23 cellular contexts compared by ENCODE assay signal in genomic region chr1:21752186-21752585, GRCh38. TPM values are rescaled to one million over a fixed set of nuclear protein-coding genes. Genes with fewer than 3 reads are reported as not detected.
DNase-seq lines count a peak whose midpoint lies in the region; ATAC-seq, FAIRE-seq and TF ChIP-seq lines count a peak whose summit lies in the region.
"Had no signal": no experiment of that assay in that cellular context is flagged by ENCODE, and none has a peak within 500 bp of the region (broad histone marks: within the 10 kb centered on the region; RNA-seq: fewer than 3 reads in every experiment).

No MANE protein-coding gene starts in this region.

- H3K9ac ChIP-seq in mammary epithelial cell (ENCODE audit: insufficient read depth, low read length) = no peak overlapping the region

- H3K27me3 Mint-ChIP-seq in HFFc6 (ENCODE audit: insufficient read depth) = no peaks in the 10 kb centered on the region; the same call in 1 of the 2 replicates
- no peaks in the 10 kb centered on the region for H3K27me3 Mint-ChIP-seq in activated CD4-positive, alpha-beta T cell treated with anti-CD3 and anti-CD28 coated beads for 36 hours
- H3K27me3 Mint-ChIP-seq: B cell had no signal

- H3K4me1 Mint-ChIP-seq in HFFc6 (ENCODE audit: low read depth) = no peaks in the 10 kb centered on the region
- no peaks in the 10 kb centered on the region for H3K4me1 Mint-ChIP-seq in activated CD4-positive, alpha-beta T cell treated with anti-CD3 and anti-CD28 coated beads for 36 hours
- H3K4me1 Mint-ChIP-seq: B cell, CD14-positive monocyte had no signal

- ATAC-seq in activated CD4-positive, alpha-beta T cell treated with anti-CD3 and anti-CD28 coated beads for 36 hours = no peak
- ATAC-seq: HCT116, Panc1 had no signal

- H3K9me3 Mint-ChIP-seq in HFFc6 = no peaks in the 10 kb centered on the region
- H3K9me3 Mint-ChIP-seq in activated CD4-positive, alpha-beta T cell treated with anti-CD3 and anti-CD28 coated beads for 36 hours (ENCODE audit: low read depth) = no peaks in the 10 kb centered on the region
- H3K9me3 Mint-ChIP-seq: CD14-positive monocyte had no signal

- H2AFZ ChIP-seq in mammary epithelial cell (ENCODE audit: low read depth, low read length) = no peak overlapping the region

- H3K4me3 Mint-ChIP-seq in HFFc6 = no peak overlapping the region
- no peak overlapping the region for H3K4me3 Mint-ChIP-seq in activated CD4-positive, alpha-beta T cell treated with anti-CD3 and anti-CD28 coated beads for 36 hours
- H3K4me3 Mint-ChIP-seq: B cell, CD14-positive monocyte had no signal

- peaks cover 24% of the 10 kb centered on the region for H3K79me2 ChIP-seq in mammary epithelial cell (ENCODE audit: insufficient read depth, low read length)

- no peak for FAIRE-seq in frontal cortex (lab: Jason Lieb, UNC)
- FAIRE-seq: H1, HTR-8/SVneo had no signal

- peaks cover 21% of the 10 kb centered on the region for H3K36me3 ChIP-seq in mammary epithelial cell (ENCODE audit: insufficient read depth, low read length)
- H3K36me3 ChIP-seq in breast epithelium = peaks cover 8% of the 10 kb centered on the region
- peaks cover 47% of the 10 kb centered on the region for H3K36me3 ChIP-seq in effector memory CD4-positive, alpha-beta T cell (ENCODE audit: control insufficient read depth, insufficient read depth, low read length)

- H3K36me3 Mint-ChIP-seq in HFFc6 (ENCODE audit: low read depth) = peaks cover 8% of the 10 kb centered on the region; the same call in 1 of the 2 replicates
- H3K36me3 Mint-ChIP-seq in activated CD4-positive, alpha-beta T cell treated with anti-CD3 and anti-CD28 coated beads for 36 hours (ENCODE audit: low read depth) = peaks cover 46% of the 10 kb centered on the region

- H3K27ac ChIP-seq in mammary epithelial cell (ENCODE audit: insufficient read depth, low read depth, low read length) = no peak overlapping the region
- no peak overlapping the region for H3K27ac ChIP-seq in breast epithelium
- no peak overlapping the region for H3K27ac ChIP-seq in effector memory CD4-positive, alpha-beta T cell (ENCODE audit: insufficient read depth, low read length, poor library complexity, severe bottlenecking)

- H3K27me3 ChIP-seq in mammary epithelial cell (ENCODE audit: insufficient read depth, low read length) = no peaks in the 10 kb centered on the region
- no peaks in the 10 kb centered on the region for H3K27me3 ChIP-seq in breast epithelium
- no peaks in the 10 kb centered on the region for H3K27me3 ChIP-seq in effector memory CD4-positive, alpha-beta T cell (replicated peaks; ENCODE audit: control insufficient read depth, insufficient read depth, low read length, poor library complexity, severe bottlenecking)

- 80% methylated on average over 2 of the region's 2 CpGs for whole genome bisulfite sequencing in mammary epithelial cell (ENCODE audit: low coverage, missing lambda C conversion rate)

- peak overlapping the region; percentile 57 for H3K27ac Mint-ChIP-seq in HFFc6
- H3K27ac Mint-ChIP-seq in activated CD4-positive, alpha-beta T cell treated with anti-CD3 and anti-CD28 coated beads for 36 hours = no peak overlapping the region
- H3K27ac Mint-ChIP-seq: B cell had no signal

- dilution Hi-C loops in mammary epithelial cell (cut with HindIII; ENCODE audit: low sequenced_read_pairs) = no loop called here

- H3K9me3 ChIP-seq in mammary epithelial cell (replicated peaks; ENCODE audit: insufficient read depth, low read length) = no peaks in the 10 kb centered on the region
- H3K9me3 ChIP-seq in breast epithelium = no peaks in the 10 kb centered on the region
- no peaks in the 10 kb centered on the region for H3K9me3 ChIP-seq in effector memory CD4-positive, alpha-beta T cell (ENCODE audit: control insufficient read depth, low read length)

- POLR2A ChIA-PET in activated CD4-positive, alpha-beta T cell treated with anti-CD3 and anti-CD28 coated beads for 36 hours (lab: Charles Lee) = no interaction called here

- TF ChIP-seq CTCF in mammary epithelial cell (conservative IDR thresholded peaks at IDR 0.05 in 1 of 2, IDR thresholded peaks at IDR 0.05 in 1 of 2; ENCODE audit: extremely low read depth in 1 of 2, insufficient read depth in 1 of 2, low read depth in 1 of 2, low read length in 2 of 2) (no peak), breast epithelium (IDR thresholded peaks at IDR 0.05) (no peak), HFFc6 (IDR thresholded peaks at IDR 0.05) (no peak), choroid plexus epithelial cell (conservative IDR thresholded peaks at IDR 0.05; ENCODE audit: low read depth, low read length) (no peak)

- no peak for TF ChIP-seq POLR2A in breast epithelium (IDR thresholded peaks at IDR 0.05)

- CTCF ChIA-PET in mammary epithelial cell (lab: Charles Lee; ENCODE audit: low non-redundant PET) = interaction anchor here (0.6 kb wide), 1 partner anchor 207 kb away, joined by 3 read pairs; no protein-coding TSS in a partner anchor
- CTCF ChIA-PET in activated CD4-positive, alpha-beta T cell treated with anti-CD3 and anti-CD28 coated beads for 36 hours (lab: Charles Lee) = interaction anchor here (0.6 to 1.4 kb wide), 7 partner anchors 8 to 207 kb away, joined by 3 to 4 read pairs (median 3); no protein-coding TSS in a partner anchor

- BruUV-seq in mammary epithelial cell (replicated peaks; lab: Mats Ljungman, UMichigan) = no TSS peak

- no peaks in the 10 kb centered on the region for H3K4me1 ChIP-seq in mammary epithelial cell (ENCODE audit: insufficient read depth, low read length)
- H3K4me1 ChIP-seq in breast epithelium = no peaks in the 10 kb centered on the region
- H3K4me1 ChIP-seq in effector memory CD4-positive, alpha-beta T cell (ENCODE audit: control insufficient read depth, insufficient read depth, low read length, poor library complexity, severe bottlenecking) = no peaks in the 10 kb centered on the region

- in situ Hi-C loops in mammary epithelial cell (cut with MboI; ENCODE audit: low sequenced_read_pairs in 2 of 2) = no loop called here

- H3K4me3 ChIP-seq in mammary epithelial cell (replicated peaks in 1 of 3; ENCODE audit: insufficient read depth in 1 of 3, low read depth in 2 of 3, low read length in 3 of 3) (no peak overlapping the region), breast epithelium (no peak overlapping the region), choroid plexus epithelial cell (ENCODE audit: low read depth, low read length) (no peak overlapping the region)
- no peak overlapping the region for H3K4me3 ChIP-seq in effector memory CD4-positive, alpha-beta T cell (ENCODE audit: insufficient read depth, low read depth, low read length, poor library complexity, severe bottlenecking)

- intact Hi-C loops in mammary epithelial cell (cut with micrococcal nuclease) = no loop called here
- intact Hi-C loops in breast epithelium (cut with DNase I; ENCODE audit: low total_unique reads) = no loop called here
- intact Hi-C loops in activated CD4-positive, alpha-beta T cell treated with anti-CD3 and anti-CD28 coated beads for 36 hours (cut with DNase I, micrococcal nuclease) = no loop called here

- H4K20me1 ChIP-seq in mammary epithelial cell (ENCODE audit: insufficient read depth, low read length) = no peaks in the 10 kb centered on the region

- H3K4me2 ChIP-seq in mammary epithelial cell (ENCODE audit: insufficient read depth, low read depth, low read length) = no peak overlapping the region

- DNase-seq in mammary epithelial cell = peak; percentile 11
- DNase-seq in breast epithelium (ENCODE audit: low spot score in 2 of 2) = no peak
- DNase-seq in HFFc6 = no peak
- peak; percentile 25 for DNase-seq in choroid plexus epithelial cell (ENCODE audit: low read depth)
- peak; percentile 9 for DNase-seq in myocyte (ENCODE audit: low read depth)
- DNase-seq in frontal cortex (ENCODE audit: low spot score in 2 of 2) = no peak
- no peak for DNase-seq in activated CD4-positive, alpha-beta T cell treated with anti-CD3 and anti-CD28 coated beads for 36 hours
- DNase-seq in effector memory CD4-positive, alpha-beta T cell = no peak
- DNase-seq: EL, GF-D8, MV-4-11, NCI-H1105 treated with DMSO at 0.1 percent for 48 hours, NCI-H2029 treated with DMSO at 0.1 percent for 48 hours, NCI-H2171, NCI-H524 treated with DMSO at 0.1 percent for 48 hours, NCI-H82 had no signal

RNA-seq across cellular contexts. Expression of gene USP48, which starts 30.8 kb away (rescaled TPM):
- total RNA-seq in mammary epithelial cell (10 to 100 TPM; 33.3 to 53.5 TPM), breast epithelium (10 to 100 TPM; 56.0 to 86.9 (median 74.7) TPM), myocyte (24.6 and 28.4 TPM in 2 replicates), frontal cortex (58.7 TPM)
- 14.0 TPM for polyA plus RNA-seq in mammary epithelial cell
- 25.0 TPM for polyA minus RNA-seq in mammary epithelial cell
- 10 to 100 TPM; 45.0 to 54.2 (median 51.1) TPM for total RNA-seq in HFFc6 (2021; fragmentation: NEBNext Ultra II Directional; extraction: Animal tissue kit (Norgen Biotek cat#: 25700))
- 22.5 TPM for polyA plus RNA-seq in myocyte (2012)
- total RNA-seq in activated CD4-positive, alpha-beta T cell treated with anti-CD3 and anti-CD28 coated beads for 36 hours = 10 to 100 TPM; 66.9 to 81.5 TPM

RNA-seq across cellular contexts. Expression of gene LDLRAD2, which starts 59.9 kb away (rescaled TPM):
- total RNA-seq in mammary epithelial cell = not detected
- not detected for polyA plus RNA-seq in mammary epithelial cell
- polyA minus RNA-seq in mammary epithelial cell = not detected
- total RNA-seq in breast epithelium = under 1 TPM in 1 of 3 donors, not detected in 2; 0.33 TPM
- total RNA-seq in HFFc6 (2021; fragmentation: NEBNext Ultra II Directional; extraction: Animal tissue kit (Norgen Biotek cat#: 25700)) = under 1 TPM in 1 of 6 experiments, not detected in 5; 0.14 TPM
- not detected in 2 replicates for total RNA-seq in myocyte
- 50.9 TPM for polyA plus RNA-seq in myocyte (2012)
- total RNA-seq in frontal cortex = not detected
- total RNA-seq in activated CD4-positive, alpha-beta T cell treated with anti-CD3 and anti-CD28 coated beads for 36 hours = under 1 TPM in 1 of 2 experiments, not detected in 1; 0.11 TPM
- total RNA-seq: A172 had no signal
- polyA plus RNA-seq: CD14-positive monocyte had no signal

Comparison
In these comparisons a context has a peak if more than half of its experiments do, and no peak if none do; other contexts are left out.
1. DNase-seq: peak in mammary epithelial cell (single experiment), choroid plexus epithelial cell (single experiment) and myocyte (single experiment); none in breast epithelium (0 of 2), HFFc6 (single experiment), frontal cortex (0 of 2), activated CD4-positive, alpha-beta T cell treated with anti-CD3 and anti-CD28 coated beads for 36 hours (single experiment) and effector memory CD4-positive, alpha-beta T cell (0 of 3).